23 cellular contexts compared by ENCODE assay signal in the genomic region with DNA sequence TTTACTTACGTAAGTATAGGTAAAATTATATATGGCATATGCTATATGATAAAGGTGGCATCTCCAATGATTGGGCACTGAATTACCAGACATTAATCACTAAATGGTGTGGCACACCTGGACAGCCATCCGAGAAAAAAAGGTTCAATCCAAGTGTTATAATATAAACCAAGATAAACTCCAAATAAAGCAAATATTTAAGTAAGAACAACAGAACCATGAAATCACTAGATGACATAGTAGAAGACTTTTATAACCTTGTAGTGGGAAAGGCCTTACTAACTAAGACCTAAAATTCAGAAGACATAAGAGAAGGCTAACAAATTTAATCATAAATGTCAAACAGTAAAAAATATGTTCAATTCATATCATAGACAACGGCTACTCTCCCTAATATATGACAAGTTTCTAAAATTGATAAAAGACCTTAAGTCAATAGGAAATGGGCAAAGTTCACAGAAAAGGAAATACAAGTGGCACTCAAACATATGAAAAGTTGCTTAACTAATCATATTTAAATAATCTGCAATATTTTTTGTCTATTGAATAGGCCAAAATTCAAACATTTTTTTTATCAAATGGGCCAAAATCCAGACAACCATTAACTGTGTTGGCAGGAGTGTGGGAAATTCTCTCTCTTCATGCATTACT. TPM values are rescaled to one million over a fixed set of nuclear protein-coding genes. Genes with fewer than 3 reads are reported as not detected.
DNase-seq lines count a peak whose midpoint lies in the region; ATAC-seq, FAIRE-seq and TF ChIP-seq lines count a peak whose summit lies in the region.
"Had no signal": no experiment of that assay in that cellular context is flagged by ENCODE, and none has a peak within 500 bp of the region (broad histone marks: within the 10 kb centered on the region; RNA-seq: fewer than 3 reads in every experiment).

No MANE protein-coding gene starts in this region.

- FAIRE-seq in A549 (lab: Jason Lieb, UNC) (no peak), small intestine (lab: Jason Lieb, UNC) (no peak)
- FAIRE-seq: GM12891, GM19239 had no signal

- DNase-seq in A549 (ENCODE audit: low read depth in 1 of 2, low spot score in 1 of 2) (no peak), body of pancreas (no peak), small intestine (peak; percentile 22), GM10248 (ENCODE audit: extremely low spot score) (no peak)
- no peak for DNase-seq in stimulated activated CD8-positive, alpha-beta memory T cell treated with anti-CD3 and anti-CD28 coated beads, Interleukin-4, amount 100 ng/mL, for 48 hours
- DNase-seq: ACHN; BE2C; C1 segment of cervical spinal cord; CD4-positive, alpha-beta memory T cell; CD4-positive, CD25-positive, alpha-beta regulatory T cell; CD8-positive, alpha-beta memory T cell; COR-L47; DMS 273 treated with DMSO at 0.1 percent for 48 hours; DMS153; DMS79; DND-41; EL; GDM1 had no signal

- TF ChIP-seq CTCF in A549 (IDR thresholded peaks at IDR 0.05): no peak
- no peak for TF ChIP-seq CTCF in body of pancreas (IDR thresholded peaks at IDR 0.05)
- no peak for TF ChIP-seq CTCF in GM10248 (IDR thresholded peaks at IDR 0.05; ENCODE audit: control extremely low read depth, extremely low read depth, low read depth, missing control alignments)

- H3K36me3 ChIP-seq in body of pancreas (replicated peaks in 1 of 2; ENCODE audit: insufficient read depth in 1 of 2, low read depth in 2 of 2) (no peaks in the 10 kb centered on the region), small intestine (ENCODE audit: control insufficient read depth in 2 of 2, insufficient read depth in 2 of 2, low read length in 2 of 2) (peaks cover 0 to 3% of the 10 kb centered on the region in 2 donors)
- H3K36me3 ChIP-seq: BE2C, BLaER1 had no signal

- H3K4me3 ChIP-seq in A549 (no peak overlapping the region), body of pancreas (no peak overlapping the region), small intestine (ENCODE audit: low read depth in 1 of 2, low read length in 2 of 2) (no peak overlapping the region)
- H3K4me3 ChIP-seq: BLaER1 had no signal

- intact Hi-C loops in body of pancreas (cut with DNase I): no loop called here

- no peaks in the 10 kb centered on the region for H3K9me3 ChIP-seq in A549
- no peaks in the 10 kb centered on the region for H3K9me3 ChIP-seq in body of pancreas
- H3K9me3 ChIP-seq in small intestine (ENCODE audit: control insufficient read depth, low read depth): no peaks in the 10 kb centered on the region
- H3K9me3 ChIP-seq: BE2C, BLaER1 had no signal

- TF ChIP-seq RAD21 in A549 (conservative IDR thresholded peaks at IDR 0.05 in 1 of 2, IDR thresholded peaks at IDR 0.05 in 1 of 2): no peak

- CTCF ChIA-PET in A549 (lab: Yijun Ruan, JAX): no interaction called here
- CTCF ChIA-PET in GM10248 (lab: Yijun Ruan, JAX): interaction anchor here (1.0 kb wide), 1 partner anchor 15 kb away, joined by 3 read pairs; no protein-coding TSS in a partner anchor

- TF ChIP-seq POLR2A in A549 (IDR thresholded peaks at IDR 0.05; ENCODE audit: low read length) (no peak), body of pancreas (IDR thresholded peaks at IDR 0.05) (no peak)

- TF ChIP-seq EP300 in A549 (IDR thresholded peaks at IDR 0.05): no peak

- H3K27me3 ChIP-seq in body of pancreas (no peaks in the 10 kb centered on the region), small intestine (ENCODE audit: control insufficient read depth in 2 of 2, insufficient read depth in 2 of 2, low read length in 2 of 2) (no peaks in the 10 kb centered on the region)
- H3K27me3 ChIP-seq: BLaER1 had no signal

- 0 out of 3 replicates have a peak overlapping the region, but pooled peaks have one; percentile 1 for H3K4me2 ChIP-seq in A549
- H3K4me2 ChIP-seq: BLaER1 had no signal

- no peak overlapping the region for H3K27ac ChIP-seq in A549
- H3K27ac ChIP-seq in body of pancreas: peak overlapping the region in 3 of 4 donors; percentile 14 to 52 (median 47)
- H3K27ac ChIP-seq in small intestine (ENCODE audit: low read depth in 1 of 2, low read length in 1 of 2): no peak overlapping the region
- H3K27ac ChIP-seq: 22Rv1, BLaER1 had no signal

- WGBS in A549 (ENCODE audit: missing lambda C conversion rate): 70% methylated on average over 3 of the region's 3 CpGs
- WGBS in body of pancreas, 2 donors: 22 to 27% methylated on average over 3 of the region's 3 CpGs
- WGBS in small intestine, 3 donors: 41 to 73% (median 44%) methylated on average over 3 of the region's 3 CpGs

- no peak for ATAC-seq in A549
- peak; percentile 69 for ATAC-seq in body of pancreas

- POLR2A ChIA-PET in A549 (lab: Yijun Ruan, JAX): no interaction called here
- POLR2A ChIA-PET in GM10248 (lab: Yijun Ruan, JAX): no interaction called here

- H3K4me1 ChIP-seq in A549 (peaks cover 5% of the 10 kb centered on the region; the same call in 1 of the 3 replicates), body of pancreas (peaks cover 16% of the 10 kb centered on the region), small intestine (ENCODE audit: control insufficient read depth in 2 of 2, insufficient read depth in 1 of 2, low read depth in 1 of 2, low read length in 1 of 2) (no peaks in the 10 kb centered on the region)
- H3K4me1 ChIP-seq: BE2C, BLaER1 had no signal

TF ChIP-seq in A549, 52 proteins besides CTCF, POLR2A, EP300 and RAD21:
- TF ChIP-seq KDM1A (IDR thresholded peaks at IDR 0.05; ENCODE audit: low read depth): no peak
- TF ChIP-seq SREBF2 (IDR thresholded peaks at IDR 0.05): no peak
- TF ChIP-seq, protein P1, sequence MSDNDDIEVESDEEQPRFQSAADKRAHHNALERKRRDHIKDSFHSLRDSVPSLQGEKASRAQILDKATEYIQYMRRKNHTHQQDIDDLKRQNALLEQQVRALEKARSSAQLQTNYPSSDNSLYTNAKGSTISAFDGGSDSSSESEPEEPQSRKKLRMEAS (IDR thresholded peaks at IDR 0.05): no peak
- no peak for TF ChIP-seq MAZ (IDR thresholded peaks at IDR 0.05; ENCODE audit: borderline replicate concordance, low read depth, low read length)
- TF ChIP-seq SMC3 (IDR thresholded peaks at IDR 0.05): no peak
- no peak for TF ChIP-seq HOXB13 (CRISPR knock-in tag; IDR thresholded peaks at IDR 0.05; ENCODE audit: low read depth)
- TF ChIP-seq TFCP2L1 (CRISPR knock-in tag; IDR thresholded peaks at IDR 0.05): no peak
- TF ChIP-seq FOSL2 (IDR thresholded peaks at IDR 0.05): no peak
- no peak for TF ChIP-seq FOSL2 (CRISPR knock-in tag; IDR thresholded peaks at IDR 0.05)
- no peak for TF ChIP-seq CHD2 (IDR thresholded peaks at IDR 0.05; ENCODE audit: low read length, partially characterized antibody)

RNA-seq across cellular contexts. Expression of gene ELOVL7, which starts 55.1 kb away (rescaled TPM):
- 11.7 and 12.3 TPM in 2 replicates for polyA plus RNA-seq in A549 (2011; rRNA removed)
- 2.6 and 2.8 TPM in 2 replicates for polyA plus RNA-seq in A549 (2012; cell fraction: cytosol; rRNA removed)
- 2.4 and 3.3 TPM in 2 replicates for polyA plus RNA-seq in A549 (2012; cell fraction: nucleus; rRNA removed)
- 8.2 to 9.1 TPM (median 8.3 TPM) in 3 replicates for polyA plus RNA-seq in A549 (2017; fragmentation: RNase III; extraction: RNeasy Plus Mini Kit Qiagen cat#74134 plus additional on column Dnase treatment)
- 6.2 and 8.2 TPM in 2 replicates for polyA minus RNA-seq in A549 (2011; rRNA and poly(A)+ RNA removed)
- 1 to 10 TPM; 2.6 to 7.5 TPM for total RNA-seq in body of pancreas
- 10 to 100 TPM in 2 of 3 donors, 1 to 10 TPM in 1; 9.2 to 21.8 (median 18.6) TPM for polyA plus RNA-seq in small intestine
- total RNA-seq: A673; CD4-positive, alpha-beta memory T cell had no signal
- polyA plus RNA-seq: CD4-positive, alpha-beta memory T cell; CD4-positive, CD25-positive, alpha-beta regulatory T cell; CD8-positive, alpha-beta memory T cell had no signal

Comparison
In these comparisons a context has a peak if more than half of its experiments do, and no peak if none do; other contexts are left out.
1. H3K27ac ChIP-seq: peak in body of pancreas (3 of 4); none in A549 (0 of 2) and small intestine (0 of 2).